In the genomic region with DNA sequence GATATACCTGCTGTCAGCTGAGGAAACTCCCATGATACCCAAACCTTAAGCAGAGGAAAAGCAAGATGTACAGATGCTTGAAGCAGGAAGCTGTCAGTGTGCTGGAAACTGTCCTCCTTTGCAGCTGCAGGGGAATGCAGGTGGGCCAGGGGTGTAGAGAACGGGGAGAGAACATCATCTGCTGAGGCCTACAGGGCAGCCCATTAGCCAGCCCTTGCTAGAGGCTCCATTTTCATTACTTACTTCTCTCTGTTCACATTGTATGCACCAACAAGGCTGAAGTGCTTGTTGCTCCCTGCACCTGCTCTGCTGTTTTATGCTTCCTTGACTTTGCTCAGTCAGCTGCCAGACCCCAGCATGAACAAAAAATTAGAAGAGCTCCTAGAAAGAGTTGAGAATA, we compare ENCODE assay signal across 12 cellular contexts.
"Had no signal": no experiment of that assay in that cellular context is flagged by ENCODE, and none has a peak within 500 bp of the region (broad histone marks: within the 10 kb centered on the region; RNA-seq: fewer than 3 reads in every experiment).

No MANE protein-coding gene starts in this region.

- H3K27me3 Mint-ChIP-seq: stimulated activated memory B cell treated with anti-CD40 and anti-IgM and Interleukin-4, amounts not matched to agents 10 μg/mL and 1 μg/mL and 100 μg/mL, for 72 hours had no signal

- DNase-seq: activated CD4-positive, alpha-beta T cell treated with anti-CD3 and anti-CD28 coated beads, Interleukin-2, amount 50 U/mL, for 4 hours; activated gamma-delta T cell treated with Interleukin-2 at 50 U/mL for 16 hours; activated T-cell treated with anti-CD3 and anti-CD28 coated beads, Interleukin-2, amount 50 U/mL, for 72 hours; esophagus squamous epithelium; foreskin fibroblast; small intestine; uterus had no signal

- ATAC-seq: activated CD4-positive, CD25-positive, alpha-beta regulatory T cell treated with anti-CD3 and anti-CD28 coated beads, Interleukin-2, amount 50 U/mL, for 24 hours; activated T-cell treated with anti-CD3 and anti-CD28 coated beads, Interleukin-2, amount 50 U/mL, for 72 hours; naive thymus-derived CD4-positive, alpha-beta T cell; stimulated activated memory B cell treated with anti-CD40 and anti-IgM and Interleukin-4, amounts not matched to agents 10 μg/mL and 1 μg/mL and 100 μg/mL, for 72 hours had no signal

- H3K27ac Mint-ChIP-seq: activated T-cell treated with anti-CD3 and anti-CD28 coated beads, Interleukin-2, amount 50 U/mL, for 72 hours; stimulated activated memory B cell treated with anti-CD40 and anti-IgM and Interleukin-4, amounts not matched to agents 10 μg/mL and 1 μg/mL and 100 μg/mL, for 72 hours had no signal

- H3K4me1 ChIP-seq: right atrium auricular region had no signal

- H3K27ac ChIP-seq: esophagus squamous epithelium, right atrium auricular region, tibial artery, uterus had no signal

- H3K36me3 ChIP-seq: esophagus squamous epithelium, right atrium auricular region, tibial artery, uterus had no signal

- H3K27me3 ChIP-seq: right atrium auricular region, tibial artery, uterus had no signal

- H3K4me3 ChIP-seq: esophagus squamous epithelium, right atrium auricular region, tibial artery, uterus had no signal

- H3K9me3 ChIP-seq: esophagus squamous epithelium, right atrium auricular region, tibial artery, uterus had no signal

- H3K4me3 Mint-ChIP-seq: activated T-cell treated with anti-CD3 and anti-CD28 coated beads, Interleukin-2, amount 50 U/mL, for 72 hours; naive thymus-derived CD4-positive, alpha-beta T cell; stimulated activated memory B cell treated with anti-CD40 and anti-IgM and Interleukin-4, amounts not matched to agents 10 μg/mL and 1 μg/mL and 100 μg/mL, for 72 hours had no signal
